In genomic region chr7:50531401-50531906, GRCh38 we compare ENCODE assay signal across 9 cellular contexts. TPM values are rescaled to one million over a fixed set of nuclear protein-coding genes. Genes with fewer than 3 reads are reported as not detected.
DNase-seq lines count a peak whose midpoint lies in the region; ATAC-seq and TF ChIP-seq lines count a peak whose summit lies in the region.
"Had no signal": no experiment of that assay in that cellular context is flagged by ENCODE, and none has a peak within 500 bp of the region (broad histone marks: within the 10 kb centered on the region; RNA-seq: fewer than 3 reads in every experiment).

No MANE protein-coding gene starts in this region.

- CTCF ChIA-PET in WTC11 (lab: Charles Lee) = interaction anchor here (0.6 kb wide), 1 partner anchor 439 kb away, joined by 3 read pairs; no protein-coding TSS in a partner anchor

- no peak overlapping the region for H3K18ac ChIP-seq in mesendoderm (ENCODE audit: low read length)

- H2BK120ac ChIP-seq in mesendoderm (ENCODE audit: low read depth, low read length) = no peak overlapping the region

- H3K27me3 ChIP-seq in mesendoderm (ENCODE audit: insufficient read depth, low read length, poor library complexity) = no peaks in the 10 kb centered on the region
- H3K27me3 ChIP-seq: neutrophil had no signal

- no peak overlapping the region for H4K8ac ChIP-seq in mesendoderm (ENCODE audit: low read depth, low read length)

- H3K27ac Mint-ChIP-seq in WTC11 = no peak overlapping the region

- H3K36me3 ChIP-seq in mesendoderm (ENCODE audit: control insufficient read depth, insufficient read depth, low read length) = no peaks in the 10 kb centered on the region
- H3K36me3 ChIP-seq: neutrophil had no signal

- no peak overlapping the region for H2BK15ac ChIP-seq in mesendoderm (replicated peaks; ENCODE audit: low read depth)

- no peak overlapping the region for H3K23ac ChIP-seq in mesendoderm (ENCODE audit: low read length)

- no peak overlapping the region for H2BK5ac ChIP-seq in mesendoderm (ENCODE audit: low read length)

- WGBS in mesendoderm (ENCODE audit: extremely low coverage, insufficient coverage, low lambda C conversion rate) = no CpG with 5 or more reads among the region's 11 CpGs

- H3K4me3 ChIP-seq in mesendoderm (ENCODE audit: low read length) = no peak overlapping the region

- H4K5ac ChIP-seq in mesendoderm (ENCODE audit: low read length) = no peak overlapping the region

- no peak overlapping the region for H3K27ac ChIP-seq in mesendoderm (ENCODE audit: low read depth, low read length)
- H3K27ac ChIP-seq: neutrophil had no signal

- no peak overlapping the region for H3K4me2 ChIP-seq in mesendoderm (ENCODE audit: low read length)

- H3K79me2 ChIP-seq in mesendoderm (ENCODE audit: control insufficient read depth, insufficient read depth, low read length) = no peaks in the 10 kb centered on the region

- POLR2A ChIA-PET in WTC11 (lab: Charles Lee) = no interaction called here

- H3K27me3 Mint-ChIP-seq in WTC11 (ENCODE audit: low read depth) = no peaks in the 10 kb centered on the region

- peaks cover 28% of the 10 kb centered on the region for H3K4me1 Mint-ChIP-seq in WTC11

- ATAC-seq in WTC11 = peak; percentile 51
- ATAC-seq in GM18907 (IDR thresholded peaks at IDR 0.05; ENCODE audit: unreplicated experiment) = no peak

- H3K4ac ChIP-seq in mesendoderm (ENCODE audit: low read depth, low read length) = no peak overlapping the region

- DNase-seq in ELR (ENCODE audit: low read depth) (peak; percentile 47), NCI-H1436 (lab: John Stamatoyannopoulos, UW) (peak; percentile 80), WTC11 (ENCODE audit: low spot score) (no peak), mesendoderm (peak; percentile 89), foreskin melanocyte (no peak), middle frontal gyrus (ENCODE audit: extremely low spot score, low spot score) (no peak), NAMALWA (ENCODE audit: low spot score) (no peak)

- no peak overlapping the region for H3K9ac ChIP-seq in mesendoderm (ENCODE audit: low read length)

- no peak overlapping the region for H3K4me3 Mint-ChIP-seq in WTC11

- peaks cover 5% of the 10 kb centered on the region for H3K4me1 ChIP-seq in mesendoderm (ENCODE audit: control insufficient read depth, low read depth, low read length)

- H2AK5ac ChIP-seq in mesendoderm (ENCODE audit: low read length) = no peak overlapping the region

- no peak for TF ChIP-seq CTCF in WTC11 (IDR thresholded peaks at IDR 0.05)

- H3K36me3 Mint-ChIP-seq in WTC11 = no peaks in the 10 kb centered on the region; the same call in 1 of the 2 replicates

- H3K56ac ChIP-seq in mesendoderm (ENCODE audit: low read length) = no peak overlapping the region

- peaks cover 14% of the 10 kb centered on the region for H3K9me3 Mint-ChIP-seq in WTC11

- no peaks in the 10 kb centered on the region for H3K79me1 ChIP-seq in mesendoderm (ENCODE audit: low read length)

TF ChIP-seq in WTC11, 78 proteins besides CTCF, POLR2A, EP300 and RAD21:
- TF ChIP-seq ZNF396 (CRISPR knock-in tag; IDR thresholded peaks at IDR 0.05; ENCODE audit: borderline replicate concordance) (no peak), USF2 (CRISPR knock-in tag; IDR thresholded peaks at IDR 0.05) (no peak), ZNF425 (CRISPR knock-in tag; conservative IDR thresholded peaks at IDR 0.05) (no peak), JUN (CRISPR knock-in tag; IDR thresholded peaks at IDR 0.05) (no peak), ZNF263 (CRISPR knock-in tag; IDR thresholded peaks at IDR 0.05; ENCODE audit: low read depth) (no peak), CREB1 (CRISPR knock-in tag; IDR thresholded peaks at IDR 0.05) (no peak), NFE2L1 (CRISPR knock-in tag; IDR thresholded peaks at IDR 0.05) (no peak), KAT7 (CRISPR knock-in tag; IDR thresholded peaks at IDR 0.05; ENCODE audit: borderline replicate concordance) (no peak), FOXP4 (CRISPR knock-in tag; IDR thresholded peaks at IDR 0.05) (no peak), ESRRA (CRISPR knock-in tag; IDR thresholded peaks at IDR 0.05; ENCODE audit: borderline replicate concordance) (no peak), ZNF281 (CRISPR knock-in tag; IDR thresholded peaks at IDR 0.05) (no peak)
- TF ChIP-seq, protein P1, sequence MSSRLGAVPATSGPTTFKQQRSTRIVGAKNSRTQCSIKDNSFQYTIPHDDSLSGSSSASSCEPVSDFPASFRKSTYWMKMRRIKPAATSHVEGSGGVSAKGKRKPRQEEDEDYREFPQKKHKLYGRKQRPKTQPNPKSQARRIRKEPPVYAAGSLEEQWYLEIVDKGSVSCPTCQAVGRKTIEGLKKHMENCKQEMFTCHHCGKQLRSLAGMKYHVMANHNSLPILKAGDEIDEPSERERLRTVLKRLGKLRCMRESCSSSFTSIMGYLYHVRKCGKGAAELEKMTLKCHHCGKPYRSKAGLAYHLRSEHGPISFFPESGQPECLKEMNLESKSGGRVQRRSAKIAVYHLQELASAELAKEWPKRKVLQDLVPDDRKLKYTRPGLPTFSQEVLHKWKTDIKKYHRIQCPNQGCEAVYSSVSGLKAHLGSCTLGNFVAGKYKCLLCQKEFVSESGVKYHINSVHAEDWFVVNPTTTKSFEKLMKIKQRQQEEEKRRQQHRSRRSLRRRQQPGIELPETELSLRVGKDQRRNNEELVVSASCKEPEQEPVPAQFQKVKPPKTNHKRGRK (CRISPR knock-in tag; IDR thresholded peaks at IDR 0.05; ENCODE audit: borderline replicate concordance) = no peak

RNA-seq across cellular contexts. Expression of gene DDC, which starts 33.8 kb away (rescaled TPM):
- total RNA-seq in WTC11 (2021) = not detected in 3 replicates
- polyA plus RNA-seq in mesendoderm (2013, experiment 1 of 2) = 0.45 TPM
- polyA plus RNA-seq in mesendoderm (2013, experiment 2 of 2) = 0.14 TPM

Comparison
In these comparisons a context has a peak if more than half of its experiments do, and no peak if none do; other contexts are left out.
1. DNase-seq: peak in ELR (single experiment), NCI-H1436 (single experiment) and mesendoderm (single experiment); none in WTC11 (single experiment), foreskin melanocyte (single experiment), middle frontal gyrus (single experiment) and NAMALWA (single experiment).